13 cellular contexts compared by ENCODE assay signal in genomic region chr3:14565791-14566588, GRCh38. TPM values are rescaled to one million over a fixed set of nuclear protein-coding genes. Genes with fewer than 3 reads are reported as not detected.
DNase-seq lines count a peak whose midpoint lies in the region; ATAC-seq and TF ChIP-seq lines count a peak whose summit lies in the region.
"Had no signal": no experiment of that assay in that cellular context is flagged by ENCODE, and none has a peak within 500 bp of the region (broad histone marks: within the 10 kb centered on the region; RNA-seq: fewer than 3 reads in every experiment).

No MANE protein-coding gene starts in this region.

- peaks cover 29% of the 10 kb centered on the region for H3K4me1 Mint-ChIP-seq in stimulated activated naive CD8-positive, alpha-beta T cell treated with anti-CD3 and anti-CD28 coated beads, Interleukin-15, amount 100 ng/mL, for 72 hours
- H3K4me1 Mint-ChIP-seq in activated CD4-positive, alpha-beta T cell treated with anti-CD3 and anti-CD28 coated beads for 36 hours, result peaks cover 5% of the 10 kb centered on the region

- POLR2A ChIA-PET in activated CD4-positive, alpha-beta T cell treated with anti-CD3 and anti-CD28 coated beads for 36 hours (lab: Charles Lee), result no interaction called here
- POLR2A ChIA-PET in GM10248 (lab: Yijun Ruan, JAX), result no interaction called here

- intact Hi-C loops in activated CD4-positive, alpha-beta T cell treated with anti-CD3 and anti-CD28 coated beads for 36 hours (cut with DNase I, micrococcal nuclease), result no loop called here

- CTCF ChIA-PET in activated CD4-positive, alpha-beta T cell treated with anti-CD3 and anti-CD28 coated beads for 36 hours (lab: Charles Lee), result no interaction called here
- CTCF ChIA-PET in GM10248 (lab: Yijun Ruan, JAX), result no interaction called here

- peaks cover 32% of the 10 kb centered on the region for H3K27me3 Mint-ChIP-seq in stimulated activated naive CD8-positive, alpha-beta T cell treated with anti-CD3 and anti-CD28 coated beads, Interleukin-15, amount 100 ng/mL, for 72 hours
- H3K27me3 Mint-ChIP-seq in activated CD4-positive, alpha-beta T cell treated with anti-CD3 and anti-CD28 coated beads for 36 hours, result no peaks in the 10 kb centered on the region

- peak overlapping the region in 1 of 2 donors; percentile 29 for H3K27ac Mint-ChIP-seq in stimulated activated naive CD8-positive, alpha-beta T cell treated with anti-CD3 and anti-CD28 coated beads, Interleukin-15, amount 100 ng/mL, for 72 hours
- H3K27ac Mint-ChIP-seq in activated CD4-positive, alpha-beta T cell treated with anti-CD3 and anti-CD28 coated beads for 36 hours, result no peak overlapping the region

- DNase-seq in HS-27A (ENCODE audit: low read depth) (peak; percentile 34), SJSA1 (ENCODE audit: low read depth in 1 of 2, low spot score in 2 of 2) (peak; percentile 48 to 64), fibroblast of peridontal ligament (ENCODE audit: extremely low read depth) (peak; percentile 69), T-helper 9 cell (no peak), GM10248 (ENCODE audit: extremely low spot score) (no peak)
- peak in 1 of 2 donors; percentile 21 for DNase-seq in stimulated activated naive CD8-positive, alpha-beta T cell treated with anti-CD3 and anti-CD28 coated beads, Interleukin-15, amount 100 ng/mL, for 72 hours
- no peak for DNase-seq in activated CD4-positive, alpha-beta T cell treated with anti-CD3 and anti-CD28 coated beads for 36 hours
- DNase-seq: caudate nucleus, esophagus squamous epithelium, left colon, NCI-H510A treated with DMSO at 0.1 percent for 48 hours, SW 1271 had no signal

- no peak overlapping the region for H3K27ac ChIP-seq in SJSA1
- H3K27ac ChIP-seq: esophagus squamous epithelium, parathyroid adenoma had no signal

- no peaks in the 10 kb centered on the region for H3K9me3 ChIP-seq in SJSA1 (replicated peaks)
- H3K9me3 ChIP-seq: esophagus squamous epithelium had no signal

- H3K36me3 Mint-ChIP-seq in activated CD4-positive, alpha-beta T cell treated with anti-CD3 and anti-CD28 coated beads for 36 hours (ENCODE audit: low read depth), result no peaks in the 10 kb centered on the region

- TF ChIP-seq CTCF in GM10248 (IDR thresholded peaks at IDR 0.05; ENCODE audit: control extremely low read depth, extremely low read depth, low read depth, missing control alignments), result no peak

- H3K9me3 Mint-ChIP-seq in stimulated activated naive CD8-positive, alpha-beta T cell treated with anti-CD3 and anti-CD28 coated beads, Interleukin-15, amount 100 ng/mL, for 72 hours, result no peaks in the 10 kb centered on the region
- H3K9me3 Mint-ChIP-seq in activated CD4-positive, alpha-beta T cell treated with anti-CD3 and anti-CD28 coated beads for 36 hours (ENCODE audit: low read depth), result no peaks in the 10 kb centered on the region

- peak; percentile 59 for ATAC-seq in stimulated activated naive CD8-positive, alpha-beta T cell treated with anti-CD3 and anti-CD28 coated beads, Interleukin-15, amount 100 ng/mL, for 72 hours
- ATAC-seq in activated CD4-positive, alpha-beta T cell treated with anti-CD3 and anti-CD28 coated beads for 36 hours, result no peak
- ATAC-seq: left colon had no signal

- peaks cover 19% of the 10 kb centered on the region for H3K4me1 ChIP-seq in SJSA1 (replicated peaks)
- H3K4me1 ChIP-seq: esophagus squamous epithelium, parathyroid adenoma had no signal

- no peaks in the 10 kb centered on the region for H3K27me3 ChIP-seq in SJSA1 (replicated peaks)

- H3K4me3 Mint-ChIP-seq in stimulated activated naive CD8-positive, alpha-beta T cell treated with anti-CD3 and anti-CD28 coated beads, Interleukin-15, amount 100 ng/mL, for 72 hours, result no peak overlapping the region
- no peak overlapping the region for H3K4me3 Mint-ChIP-seq in activated CD4-positive, alpha-beta T cell treated with anti-CD3 and anti-CD28 coated beads for 36 hours

- no peaks in the 10 kb centered on the region for H3K36me3 ChIP-seq in SJSA1
- H3K36me3 ChIP-seq: esophagus squamous epithelium had no signal

- H3K4me3 ChIP-seq in SJSA1, result no peak overlapping the region
- H3K4me3 ChIP-seq: esophagus squamous epithelium had no signal

RNA-seq across cellular contexts. Expression of gene GRIP2, which starts 25.8 kb away (rescaled TPM):
- total RNA-seq in SJSA1 (2014; rRNA removed; shearing (Covaris generic)), result 4.0 and 5.3 TPM in 2 replicates
- total RNA-seq in activated CD4-positive, alpha-beta T cell treated with anti-CD3 and anti-CD28 coated beads for 36 hours, result not detected

Comparison
In these comparisons a context has a peak if more than half of its experiments do, and no peak if none do; other contexts are left out.
1. DNase-seq: peak in HS-27A (single experiment), SJSA1 (2 of 2) and fibroblast of peridontal ligament (single experiment); none in T-helper 9 cell (single experiment), activated CD4-positive, alpha-beta T cell treated with anti-CD3 and anti-CD28 coated beads for 36 hours (single experiment) and GM10248 (single experiment).